Comparison of ENCODE assay signal across 8 cellular contexts in the genomic region with DNA sequence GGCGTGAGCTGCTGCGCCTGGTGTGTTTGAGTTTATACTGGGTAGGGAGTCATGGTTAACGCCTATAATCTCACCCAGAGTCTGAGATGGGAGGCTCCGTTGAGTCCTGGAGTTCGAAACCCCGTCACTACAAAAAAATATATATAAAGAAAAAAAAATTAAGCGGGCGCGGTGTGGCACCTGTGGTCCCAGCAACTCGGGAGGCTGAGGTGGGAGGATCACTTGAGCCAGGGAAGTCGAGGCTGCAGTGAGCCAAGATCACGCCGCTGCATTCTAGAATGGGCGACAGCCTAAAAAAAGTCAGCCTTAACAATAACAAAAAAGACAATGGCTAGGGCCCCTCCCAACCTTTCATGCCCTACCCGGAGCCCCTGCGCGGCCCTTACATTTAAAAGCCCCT. TPM values are rescaled to one million over a fixed set of nuclear protein-coding genes. Genes with fewer than 3 reads are reported as not detected.
DNase-seq lines count a peak whose midpoint lies in the region; ATAC-seq and TF ChIP-seq lines count a peak whose summit lies in the region.

No MANE protein-coding gene starts in this region.

- H3K4me1 ChIP-seq in PC-3 (ENCODE audit: insufficient read depth, low read length) (peaks cover 2% of the 10 kb centered on the region; the same call in 1 of the 2 replicates), endodermal cell (ENCODE audit: control insufficient read depth, insufficient read depth, low read length) (no peaks in the 10 kb centered on the region), osteoblast (ENCODE audit: insufficient read depth, low read length) (peaks cover 16% of the 10 kb centered on the region)

- H3K4me1 Mint-ChIP-seq in CD4-positive, alpha-beta T cell (ENCODE audit: low read depth), result peaks cover 22% of the 10 kb centered on the region
- peaks cover 6% of the 10 kb centered on the region for H3K4me1 Mint-ChIP-seq in endodermal cell

- H3K9me2 ChIP-seq in PC-3 (replicated peaks; ENCODE audit: low read length), result no peaks in the 10 kb centered on the region

- peak overlapping the region; percentile 93 for H3K27ac Mint-ChIP-seq in CD4-positive, alpha-beta T cell
- H3K27ac Mint-ChIP-seq in endodermal cell, result no peak overlapping the region

- no peak for ATAC-seq in CD4-positive, alpha-beta T cell (ENCODE audit: poor library complexity)
- no peak for ATAC-seq in PC-3
- ATAC-seq in left lobe of liver, result no peak

- H3K79me2 ChIP-seq in PC-3 (ENCODE audit: low read length), result peaks cover 13% of the 10 kb centered on the region
- peaks cover 4% of the 10 kb centered on the region for H3K79me2 ChIP-seq in osteoblast (ENCODE audit: insufficient read depth, low read length)

- H3K36me3 Mint-ChIP-seq in CD4-positive, alpha-beta T cell (ENCODE audit: low read depth), result peaks cover 4% of the 10 kb centered on the region
- H3K36me3 Mint-ChIP-seq in endodermal cell (ENCODE audit: low read depth), result no peaks in the 10 kb centered on the region

- intact Hi-C loops in CD4-positive, alpha-beta T cell (cut with DNase I, micrococcal nuclease), result loop anchor here (5.0 to 10.0 kb wide), 5 partner anchors 76 to 589 kb away; partner anchors contain the start of genes ALDOA (in 1 of the 2), SEPHS2 (in 1 of the 2), ZNF747 (in 1 of the 2) and ZNF764 (in 1 of the 2)
- intact Hi-C loops in PC-3 (cut with micrococcal nuclease), result loop anchor here (10.0 kb wide), 2 partner anchors 59 to 109 kb away; partner anchors contain the start of genes ZNF688 and ZNF768

- TSS peak; percentile 84 for BruUV-seq in PC-3 (replicated peaks; lab: Mats Ljungman, UMichigan)

- no peaks in the 10 kb centered on the region for H3K27me3 ChIP-seq in CD4-positive, alpha-beta T cell (ENCODE audit: control insufficient read depth, insufficient read depth, low read length)
- H3K27me3 ChIP-seq in PC-3 (ENCODE audit: low read length), result no peaks in the 10 kb centered on the region
- H3K27me3 ChIP-seq in endodermal cell (ENCODE audit: control insufficient read depth, insufficient read depth, low read length, poor library complexity, severe bottlenecking), result peaks cover 5% of the 10 kb centered on the region
- H3K27me3 ChIP-seq in osteoblast (ENCODE audit: insufficient read depth, low read length), result no peaks in the 10 kb centered on the region

- H3K4me3 ChIP-seq in PC-3 (ENCODE audit: low read length) (peak overlapping the region; percentile 80), endodermal cell (ENCODE audit: low read length) (peak overlapping the region; percentile 91), osteoblast (ENCODE audit: insufficient read depth, low read length) (peak overlapping the region; percentile 95)

- H3K9ac ChIP-seq in PC-3 (ENCODE audit: low read length), result peak overlapping the region; percentile 61
- H3K9ac ChIP-seq in endodermal cell (ENCODE audit: extremely low read depth, low read length, poor library complexity, severe bottlenecking), result peak overlapping the region; percentile 84

- H4K20me1 ChIP-seq in PC-3 (ENCODE audit: low read length), result no peaks in the 10 kb centered on the region
- no peaks in the 10 kb centered on the region for H4K20me1 ChIP-seq in osteoblast (ENCODE audit: insufficient read depth, low read length)

- peak overlapping the region; percentile 96 for H3K4me3 Mint-ChIP-seq in CD4-positive, alpha-beta T cell
- peak overlapping the region; percentile 93 for H3K4me3 Mint-ChIP-seq in endodermal cell

- no peak for DNase-seq in CD4-positive, alpha-beta T cell
- DNase-seq in PC-3 (no peak), endodermal cell (no peak), osteoblast (ENCODE audit: insufficient read length, low spot score, missing footprints) (no peak), left lobe of liver (ENCODE audit: low spot score) (no peak), NCI-H748 (lab: John Stamatoyannopoulos, UW; ENCODE audit: unreplicated experiment) (no peak), NCI-H1417 treated with DMSO at 0.1 percent for 48 hours (lab: John Stamatoyannopoulos, UW) (no peak), DMS114 treated with DMSO at 0.1 percent for 48 hours (lab: John Stamatoyannopoulos, UW; ENCODE audit: unreplicated experiment) (no peak)

- POLR2A ChIA-PET in CD4-positive, alpha-beta T cell (lab: Charles Lee), result interaction anchor here (0.6 to 1.2 kb wide), 8 partner anchors 17 to 263 kb away, joined by 3 to 19 read pairs (median 7); partner anchors contain the start of genes FBRS, PRR14, TBC1D10B and ZNF689
- POLR2A ChIA-PET in PC-3 (lab: Charles Lee; ENCODE audit: unreplicated experiment), result interaction anchor here (0.5 to 0.9 kb wide), 3 partner anchors 89 to 568 kb away, joined by 3 to 16 read pairs (median 3); partner anchors contain the start of genes ALDOA and DCTPP1

- TF ChIP-seq CTCF in CD4-positive, alpha-beta T cell (IDR thresholded peaks at IDR 0.05), result no peak
- TF ChIP-seq CTCF in PC-3 (conservative IDR thresholded peaks at IDR 0.05; ENCODE audit: low read depth, low read length), result no peak
- TF ChIP-seq CTCF in endodermal cell (conservative IDR thresholded peaks at IDR 0.05), result no peak
- TF ChIP-seq CTCF in osteoblast (IDR thresholded peaks at IDR 0.05; ENCODE audit: extremely low read depth, low read depth, low read length), result no peak

- peak overlapping the region; percentile 88 for H3K27ac ChIP-seq in CD4-positive, alpha-beta T cell (ENCODE audit: low read depth, low read length)
- H3K27ac ChIP-seq in PC-3 (ENCODE audit: low read length), result peak overlapping the region; percentile 54
- peak overlapping the region; percentile 3 for H3K27ac ChIP-seq in endodermal cell (ENCODE audit: low read depth, low read length)
- peak overlapping the region; percentile 83 for H3K27ac ChIP-seq in osteoblast (ENCODE audit: low read depth, low read length)

- 92 to 98% methylated on average over 10 to 13 of the region's 17 CpGs for WGBS in endodermal cell (ENCODE audit: insufficient coverage in 1 of 2, insufficient read length in 1 of 2), 2 experiments

- no peaks in the 10 kb centered on the region for H3K9me3 ChIP-seq in CD4-positive, alpha-beta T cell (ENCODE audit: control insufficient read depth, low read length)
- H3K9me3 ChIP-seq in PC-3 (ENCODE audit: low read length), result no peaks in the 10 kb centered on the region
- H3K9me3 ChIP-seq in endodermal cell (ENCODE audit: control insufficient read depth, low read length), result no peaks in the 10 kb centered on the region
- H3K9me3 ChIP-seq in osteoblast (ENCODE audit: low read depth, low read length), result no peaks in the 10 kb centered on the region

- H3K27me3 Mint-ChIP-seq in CD4-positive, alpha-beta T cell, result no peaks in the 10 kb centered on the region
- H3K27me3 Mint-ChIP-seq in endodermal cell (ENCODE audit: insufficient read depth), result peaks cover 9% of the 10 kb centered on the region

- CTCF ChIA-PET in CD4-positive, alpha-beta T cell (lab: Charles Lee), result interaction anchor here (0.6 to 1.8 kb wide), 6 partner anchors 17 to 203 kb away, joined by 3 to 7 read pairs (median 5); partner anchors contain the start of genes DCTPP1, FBRS and PRR14
- CTCF ChIA-PET in PC-3 (lab: Charles Lee), result no interaction called here

- no peaks in the 10 kb centered on the region for H3F3A ChIP-seq in PC-3 (ENCODE audit: low read length, unreplicated experiment)

- H3K9me3 Mint-ChIP-seq in CD4-positive, alpha-beta T cell, result no peaks in the 10 kb centered on the region
- no peaks in the 10 kb centered on the region for H3K9me3 Mint-ChIP-seq in endodermal cell

- H3K36me3 ChIP-seq in PC-3 (ENCODE audit: low read depth, low read length) (no peaks in the 10 kb centered on the region), endodermal cell (ENCODE audit: control insufficient read depth, insufficient read depth, low read length) (no peaks in the 10 kb centered on the region), osteoblast (ENCODE audit: insufficient read depth, low read length) (no peaks in the 10 kb centered on the region)

- peak overlapping the region; percentile 81 for H3K4me2 ChIP-seq in PC-3 (ENCODE audit: low read length)
- H3K4me2 ChIP-seq in osteoblast (ENCODE audit: insufficient read depth, low read length), result peak overlapping the region; percentile 86

- no peak overlapping the region for H2AFZ ChIP-seq in PC-3 (ENCODE audit: low read length)
- peak overlapping the region; percentile 92 for H2AFZ ChIP-seq in osteoblast (ENCODE audit: low read length)

RNA-seq across cellular contexts. Expression of gene PRR14, which starts 17.2 kb away (rescaled TPM):
- total RNA-seq in CD4-positive, alpha-beta T cell, result 10 to 100 TPM; 50.2 to 51.7 TPM
- total RNA-seq in PC-3 (2014; rRNA removed), result 9.6 and 14.5 TPM in 2 replicates
- total RNA-seq in endodermal cell, result 10 to 100 TPM; 21.2 to 35.4 TPM
- 46.1 TPM for polyA plus RNA-seq in endodermal cell (2013, experiment 1 of 2)
- 38.8 TPM for polyA plus RNA-seq in endodermal cell (2013, experiment 2 of 2)
- 6.8 and 8.0 TPM in 2 replicates for total RNA-seq in osteoblast
- total RNA-seq in left lobe of liver, result 24.2 TPM

RNA-seq across cellular contexts. Expression of gene ZNF689, which starts 23.3 kb away (rescaled TPM):
- total RNA-seq in CD4-positive, alpha-beta T cell, result 10 to 100 TPM; 15.3 to 15.7 TPM
- total RNA-seq in PC-3 (2014; rRNA removed) (6.0 and 6.9 TPM in 2 replicates), endodermal cell (10 to 100 TPM; 13.0 to 15.8 TPM), osteoblast (7.1 and 8.3 TPM in 2 replicates), left lobe of liver (4.9 TPM)
- 16.6 TPM for polyA plus RNA-seq in endodermal cell (2013, experiment 1 of 2)
- polyA plus RNA-seq in endodermal cell (2013, experiment 2 of 2), result 14.7 TPM

RNA-seq across cellular contexts. Expression of gene FBRS, which starts 24.7 kb away (rescaled TPM):
- total RNA-seq in CD4-positive, alpha-beta T cell, result 100 to 1,000 TPM; 162 to 163 TPM
- 22.2 and 35.0 TPM in 2 replicates for total RNA-seq in PC-3 (2014; rRNA removed)
- total RNA-seq in endodermal cell, result 10 to 100 TPM; 50.2 to 53.1 TPM
- polyA plus RNA-seq in endodermal cell (2013, experiment 1 of 2), result 54.3 TPM
- 44.1 TPM for polyA plus RNA-seq in endodermal cell (2013, experiment 2 of 2)
- total RNA-seq in osteoblast, result 24.5 and 30.8 TPM in 2 replicates
- 22.7 TPM for total RNA-seq in left lobe of liver

RNA-seq across cellular contexts. Expression of gene ZNF785, which starts 48.0 kb away (rescaled TPM):
- 1 to 10 TPM; 6.6 to 7.7 TPM for total RNA-seq in CD4-positive, alpha-beta T cell
- total RNA-seq in PC-3 (2014; rRNA removed) (4.9 and 5.0 TPM in 2 replicates), endodermal cell (10 to 100 TPM; 22.5 to 24.0 TPM), osteoblast (13.4 and 13.6 TPM in 2 replicates), left lobe of liver (11.8 TPM)
- 14.3 TPM for polyA plus RNA-seq in endodermal cell (2013, experiment 1 of 2)
- 13.2 TPM for polyA plus RNA-seq in endodermal cell (2013, experiment 2 of 2)

Comparison
In these comparisons a context has a peak if more than half of its experiments do, and no peak if none do; other contexts are left out.
1. H3K27ac ChIP-seq: peak in every context shown above with its lines; median percentile 88 in CD4-positive, alpha-beta T cell; 83 in osteoblast; 54 in PC-3; 3 in endodermal cell.